15 cellular contexts compared by ENCODE assay signal in genomic region chr6:36419295-36419694, GRCh38. TPM values are rescaled to one million over a fixed set of nuclear protein-coding genes. Genes with fewer than 3 reads are reported as not detected.
"Had no signal": no experiment of that assay in that cellular context is flagged by ENCODE, and none has a peak within 500 bp of the region (broad histone marks: within the 10 kb centered on the region; RNA-seq: fewer than 3 reads in every experiment).

No MANE protein-coding gene starts in this region.

- H3K36me3 ChIP-seq: brain microvascular endothelial cell, gastrocnemius medialis, left lung, ovary, sigmoid colon had no signal

- H3K27ac ChIP-seq: brain microvascular endothelial cell, dorsolateral prefrontal cortex, gastrocnemius medialis, left lung, ovary, sigmoid colon had no signal

- H3K4me3 ChIP-seq: dorsolateral prefrontal cortex, gastrocnemius medialis, left lung, ovary, sigmoid colon had no signal

- H3K9me3 ChIP-seq: gastrocnemius medialis, left lung, ovary, sigmoid colon had no signal

- ATAC-seq: activated CD4-positive, CD25-positive, alpha-beta regulatory T cell treated with anti-CD3 and anti-CD28 coated beads, Interleukin-2, amount 50 U/mL, for 24 hours; activated CD8-positive, alpha-beta memory T cell treated with anti-CD3 and anti-CD28 coated beads, Interleukin-2, amount 10 ng/mL, durations not matched to agents 7 days and 5 days; gastrocnemius medialis; left lung had no signal

- H3K27me3 ChIP-seq: brain microvascular endothelial cell, dorsolateral prefrontal cortex, gastrocnemius medialis, left lung, ovary, sigmoid colon had no signal

- DNase-seq: activated CD4-positive, alpha-beta T cell treated with anti-CD3 and anti-CD28 coated beads, Interleukin-2, amount 50 U/mL, for 48 hours; activated CD8-positive, alpha-beta memory T cell treated with anti-CD3 and anti-CD28 coated beads, Interleukin-2, amount 10 ng/mL, durations not matched to agents 7 days and 5 days; activated effector memory CD4-positive, alpha-beta T cell treated with Interleukin-2 at 50 U/mL for 16 hours; activated T-cell treated with anti-CD3 and anti-CD28 coated beads, Interleukin-2, amount 50 U/mL, for 24 hours; brain microvascular endothelial cell; dorsolateral prefrontal cortex; gastrocnemius medialis; left lung; ovary; sigmoid colon; stimulated activated CD4-positive, alpha-beta T cell treated with anti-CD3 and anti-CD28 coated beads, Interleukin-2, amount 100 ng/mL, for 24 hours; stimulated activated naive CD4-positive, alpha-beta T cell; substantia nigra had no signal

RNA-seq across cellular contexts. Expression of gene PXT1, which starts 23.4 kb away (rescaled TPM):
- total RNA-seq: cerebellum, gastrocnemius medialis, left lung, ovary, sigmoid colon had no signal

RNA-seq across cellular contexts. Expression of gene ETV7, which starts 31.8 kb away (rescaled TPM):
- total RNA-seq: cerebellum, gastrocnemius medialis had no signal
